Comparison of ENCODE assay signal across 1 cellular context in genomic region chr4:82430193-82431025, GRCh38.
TF ChIP-seq lines count a peak whose summit lies in the region.

ENOPH1 (plus strand) TSS chr4:82430590; CDS start chr4:82430830, 240 bp downstream.
HNRNPDL (minus strand) TSS chr4:82430462; CDS start chr4:82429690, 772 bp downstream.

TF ChIP-seq in K562, 482 proteins besides CTCF, POLR2A, EP300 and RAD21 (continued from another document and continues in another):
- TF ChIP-seq ZNF347 (CRISPR knock-in tag; IDR thresholded peaks at IDR 0.05; ENCODE audit: low read depth) (no peak), SAFB (IDR thresholded peaks at IDR 0.05; ENCODE audit: borderline replicate concordance, low read depth, low read length) (peak; percentile 73), HNRNPL (IDR thresholded peaks at IDR 0.05; ENCODE audit: low read depth, low read length) (peak; percentile 41; the same call in 1 of the 2 replicates), RNF2 (IDR thresholded peaks at IDR 0.05) (peak; percentile 66), EP400 (IDR thresholded peaks at IDR 0.05) (peak; percentile 87), SRSF1 (IDR thresholded peaks at IDR 0.05; ENCODE audit: low read depth, low read length) (no peak), ETV5 (CRISPR knock-in tag; IDR thresholded peaks at IDR 0.05; ENCODE audit: low read depth) (peak; percentile 86; the same call in 1 of the 2 replicates), KLF10 (CRISPR knock-in tag; IDR thresholded peaks at IDR 0.05) (no peak), SREBF2 (CRISPR knock-in tag; IDR thresholded peaks at IDR 0.05) (no peak), POLR2AphosphoS2 (IDR thresholded peaks at IDR 0.05; ENCODE audit: low read length) (no peak), ZNF41 (CRISPR knock-in tag; conservative IDR thresholded peaks at IDR 0.05) (no peak), PCBP1 (IDR thresholded peaks at IDR 0.05; ENCODE audit: low read depth, low read length, poor library complexity, severe bottlenecking) (peak; percentile 15), GATA2 (CRISPR knock-in tag; IDR thresholded peaks at IDR 0.05) (no peak), GABPB1 (CRISPR knock-in tag; IDR thresholded peaks at IDR 0.05) (peak; percentile 81), SLC30A9 (CRISPR knock-in tag; IDR thresholded peaks at IDR 0.05) (no peak), ETS1 (conservative IDR thresholded peaks at IDR 0.05; ENCODE audit: control insufficient read depth, low read depth, low read length) (0 out of 2 replicates have a peak, but pooled peaks have one; percentile 29), NCOA4 (IDR thresholded peaks at IDR 0.05; ENCODE audit: partially characterized antibody) (no peak), PRPF4 (IDR thresholded peaks at IDR 0.05; ENCODE audit: insufficient read depth, low read depth, low read length, poor library complexity, severe bottlenecking) (peak; percentile 47), ZEB2 (IDR thresholded peaks at IDR 0.05) (0 out of 2 replicates have a peak, but pooled peaks have one; percentile 9), MXD1 (CRISPR knock-in tag; IDR thresholded peaks at IDR 0.05; ENCODE audit: borderline replicate concordance, poor library complexity, severe bottlenecking) (peak; percentile 70), E2F4 (CRISPR knock-in tag; IDR thresholded peaks at IDR 0.05; ENCODE audit: low read depth) (0 out of 2 replicates have a peak, but pooled peaks have one; percentile 55), E2F1 (CRISPR knock-in tag; IDR thresholded peaks at IDR 0.05) (peak; percentile 91), NCOR1 (IDR thresholded peaks at IDR 0.05) (peak; percentile 61), L3MBTL2 (IDR thresholded peaks at IDR 0.05) (peak; percentile 95), MEIS2 (IDR thresholded peaks at IDR 0.05; ENCODE audit: partially characterized antibody) (peak; percentile 68), HDAC2 (IDR thresholded peaks at IDR 0.05) (peak; percentile 82), NUFIP1 (IDR thresholded peaks at IDR 0.05; ENCODE audit: partially characterized antibody) (no peak), PBX2 (CRISPR knock-in tag; IDR thresholded peaks at IDR 0.05; ENCODE audit: low read depth) (no peak), PBX2 (tag; conservative IDR thresholded peaks at IDR 0.05; ENCODE audit: low read depth) (peak; percentile 29; the same call in 1 of the 2 replicates), ZNF589 (CRISPR knock-in tag; IDR thresholded peaks at IDR 0.05; ENCODE audit: low read depth) (no peak), MITF (IDR thresholded peaks at IDR 0.05) (peak; percentile 64; the same call in 1 of the 2 replicates), GTF2E2 (tag; IDR thresholded peaks at IDR 0.05) (0 out of 2 replicates have a peak, but pooled peaks have one; percentile 1), FIP1L1 (IDR thresholded peaks at IDR 0.05; ENCODE audit: low read depth, low read length, poor library complexity, severe bottlenecking) (peak; percentile 51), ATF1 (CRISPR knock-in tag; IDR thresholded peaks at IDR 0.05) (no peak), ATF1 (tag; IDR thresholded peaks at IDR 0.05) (peak; percentile 74), ELK1 (CRISPR knock-in tag; IDR thresholded peaks at IDR 0.05) (no peak), DDX20 (tag; IDR thresholded peaks at IDR 0.05; ENCODE audit: low read depth) (no peak), GATAD2B (IDR thresholded peaks at IDR 0.05; ENCODE audit: borderline replicate concordance) (peak; percentile 33), CHD2 (IDR thresholded peaks at IDR 0.05; ENCODE audit: low read depth, low read length) (peak; percentile 92), KDM1A (IDR thresholded peaks at IDR 0.05) (peak in 1 of 2 experiments; percentile 16; a peak in 2 of 4 replicates), E2F8 (IDR thresholded peaks at IDR 0.05; ENCODE audit: low read depth, partially characterized antibody) (peak; percentile 70), E2F6 (IDR thresholded peaks at IDR 0.05; ENCODE audit: borderline replicate concordance in 1 of 2, extremely low read depth in 1 of 2, insufficient read depth in 1 of 2, insufficient read length in 1 of 2, low read depth in 1 of 2, low read length in 1 of 2, poor library complexity in 1 of 2, severe bottlenecking in 1 of 2) (peak; percentile 99 to 100), AFF1 (IDR thresholded peaks at IDR 0.05; ENCODE audit: low read depth in 1 of 2, partially characterized antibody in 2 of 2) (no peak), ZNF239 (CRISPR knock-in tag; IDR thresholded peaks at IDR 0.05) (no peak), ZBTB12 (CRISPR knock-in tag; IDR thresholded peaks at IDR 0.05) (no peak), SNAPC5 (CRISPR knock-in tag; IDR thresholded peaks at IDR 0.05) (no peak)
